ENCODE assay signal across 22 cellular contexts in the genomic region with DNA sequence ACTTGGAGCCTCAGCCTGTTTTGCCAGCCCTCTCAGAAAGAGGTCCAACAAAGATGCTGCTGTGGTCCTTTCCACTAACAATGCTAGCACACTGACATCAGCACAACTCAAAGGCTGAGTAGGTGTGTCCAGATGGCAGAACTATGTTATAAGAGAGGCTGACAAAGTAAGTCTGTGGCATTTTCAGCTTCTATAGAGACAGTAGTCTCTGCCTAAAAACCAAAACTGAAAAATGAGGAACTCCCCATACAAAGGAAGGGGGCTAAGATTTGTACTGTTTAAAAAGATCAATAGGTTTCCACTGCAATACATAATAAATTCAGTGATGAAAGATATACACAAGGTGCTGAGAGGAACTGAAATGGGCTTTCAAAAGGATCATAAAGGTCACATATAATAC.
"Had no signal": no experiment of that assay in that cellular context is flagged by ENCODE, and none has a peak within 500 bp of the region (broad histone marks: within the 10 kb centered on the region; RNA-seq: fewer than 3 reads in every experiment).

No MANE protein-coding gene starts in this region.

- DNase-seq: activated CD4-positive, alpha-beta T cell treated with anti-CD3 and anti-CD28 coated beads, Interleukin-2, amount 50 U/mL, for 1 hour; activated CD8-positive, alpha-beta memory T cell treated with anti-CD3 and anti-CD28 coated beads for 24 hours; activated CD8-positive, alpha-beta memory T cell treated with anti-CD3 and anti-CD28 coated beads, Interleukin-2, amount 50 U/mL, for 48 hours; activated effector memory CD4-positive, alpha-beta T cell treated with Interleukin-2 at 50 U/mL for 16 hours; activated naive CD4-positive, alpha-beta T cell treated with anti-CD3 and anti-CD28 coated beads, Interleukin-2, amount 50 U/mL, for 16 hours; activated T-cell treated with anti-CD3 and anti-CD28 coated beads, Interleukin-2, amount 50 U/mL, for 48 hours; aorta; brain microvascular endothelial cell; colonic mucosa; heart left ventricle; left lung; midbrain; nephron progenitor cell; nucleus accumbens; posterior cingulate gyrus; retina; spleen; stimulated activated CD8-positive, alpha-beta memory T cell treated with anti-CD3 and anti-CD28 coated beads, Interleukin-4, amount 100 ng/mL, for 48 hours; stimulated activated naive CD4-positive, alpha-beta T cell treated with Interleukin-2 at 50 U/mL for 16 hours; T-helper 9 cell; tibial artery had no signal

- H3K9me3 ChIP-seq: colonic mucosa, heart left ventricle, left lung, spleen, tibial artery had no signal

- ATAC-seq: heart left ventricle, left lung had no signal

- H3K27ac Mint-ChIP-seq: nephron progenitor cell had no signal

- H3K9me3 Mint-ChIP-seq: central memory CD8-positive, alpha-beta T cell; nephron progenitor cell had no signal

- H3K4me1 Mint-ChIP-seq: nephron progenitor cell had no signal

- H3K27ac ChIP-seq: brain microvascular endothelial cell, colonic mucosa, heart left ventricle, left lung, spleen, tibial artery had no signal

- H3K4me1 ChIP-seq: colonic mucosa, heart left ventricle, left lung, tibial artery had no signal

- H3K4me3 ChIP-seq: colonic mucosa, heart left ventricle, left lung, spleen, tibial artery had no signal

- H3K36me3 ChIP-seq: brain microvascular endothelial cell, colonic mucosa had no signal

- H3K27me3 Mint-ChIP-seq: central memory CD8-positive, alpha-beta T cell had no signal

- H3K27me3 ChIP-seq: brain microvascular endothelial cell, colonic mucosa, heart left ventricle, left lung, spleen, tibial artery had no signal

- H3K4me3 Mint-ChIP-seq: central memory CD8-positive, alpha-beta T cell; nephron progenitor cell had no signal
